ENCODE assay signal across 18 cellular contexts in the genomic region with DNA sequence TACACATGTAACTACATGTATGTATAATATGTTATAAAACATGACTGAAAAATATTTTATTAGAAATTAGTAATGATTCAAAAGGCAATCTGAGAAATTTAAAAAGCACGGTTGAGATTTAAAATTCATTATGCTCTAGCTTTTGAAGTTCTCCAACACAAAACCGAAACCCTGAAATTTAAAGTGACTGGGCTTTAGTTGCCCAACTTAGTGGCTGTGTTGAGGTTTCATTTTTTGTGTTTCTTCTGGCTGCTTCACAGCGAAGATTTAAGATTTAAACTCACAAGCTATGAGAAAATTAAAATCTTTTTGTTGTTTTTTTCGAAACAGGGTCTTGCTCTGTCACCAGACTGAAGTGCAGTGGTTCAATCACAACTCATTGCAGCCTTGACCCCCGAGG.
DNase-seq lines count a peak whose midpoint lies in the region; ATAC-seq and TF ChIP-seq lines count a peak whose summit lies in the region.
"Had no signal": no experiment of that assay in that cellular context is flagged by ENCODE, and none has a peak within 500 bp of the region (broad histone marks: within the 10 kb centered on the region; RNA-seq: fewer than 3 reads in every experiment).

No MANE protein-coding gene starts in this region.

- no peaks in the 10 kb centered on the region for H3K36me3 Mint-ChIP-seq in HFFc6 (ENCODE audit: low read depth)
- H3K36me3 Mint-ChIP-seq: CD4-positive, CD25-positive, alpha-beta regulatory T cell; CD8-positive, alpha-beta memory T cell had no signal

- intact Hi-C loops in right lobe of liver (cut with DNase I), result no loop called here

- no peak overlapping the region for H3K9ac ChIP-seq in OCI-LY1 (ENCODE audit: low read length)

- H3K36me3 ChIP-seq in OCI-LY1 (ENCODE audit: insufficient read depth, low read length), result no peaks in the 10 kb centered on the region
- H3K36me3 ChIP-seq in right lobe of liver, result no peaks in the 10 kb centered on the region
- H3K36me3 ChIP-seq: HAP-1 had no signal

- H3K4me1 Mint-ChIP-seq in HFFc6 (ENCODE audit: low read depth), result peaks cover 5% of the 10 kb centered on the region; the same call in 1 of the 2 replicates
- H3K4me1 Mint-ChIP-seq: B cell; CD4-positive, CD25-positive, alpha-beta regulatory T cell; CD8-positive, alpha-beta memory T cell had no signal

- peak overlapping the region; percentile 46; the same call in 1 of the 2 replicates for H3K4me3 Mint-ChIP-seq in HFFc6
- H3K4me3 Mint-ChIP-seq: B cell; CD4-positive, CD25-positive, alpha-beta regulatory T cell; CD8-positive, alpha-beta memory T cell had no signal

- H3K27me3 ChIP-seq in OCI-LY1 (ENCODE audit: insufficient read depth, low read length) (no peaks in the 10 kb centered on the region), right lobe of liver (no peaks in the 10 kb centered on the region)

- H3K27ac Mint-ChIP-seq in HFFc6, result no peak overlapping the region
- H3K27ac Mint-ChIP-seq: B cell; CD4-positive, CD25-positive, alpha-beta regulatory T cell; CD8-positive, alpha-beta memory T cell had no signal

- H2AFZ ChIP-seq in OCI-LY1 (ENCODE audit: low read length), result peak overlapping the region; percentile 97; the same call in 1 of the 2 replicates

- H3K4me3 ChIP-seq in OCI-LY1 (ENCODE audit: low read depth, low read length, poor library complexity, severe bottlenecking) (no peak overlapping the region), right lobe of liver (peak overlapping the region; percentile 5 to 22 (median 12))
- H3K4me3 ChIP-seq: HAP-1, K562 had no signal

- no peak for TF ChIP-seq POLR2A in right lobe of liver (IDR thresholded peaks at IDR 0.05)

- 33% methylated on average over 5 of the region's 5 CpGs for WGBS in right lobe of liver (ENCODE audit: insufficient coverage, low coverage, low lambda C conversion rate, missing lambda C conversion rate)

- H3K9me2 ChIP-seq in OCI-LY1 (ENCODE audit: low read depth, low read length), result no peaks in the 10 kb centered on the region

- no peak overlapping the region for H3K4me2 ChIP-seq in OCI-LY1 (ENCODE audit: low read length)

- no peaks in the 10 kb centered on the region for H4K20me1 ChIP-seq in OCI-LY1 (ENCODE audit: insufficient read depth, low read length)

- H3K27ac ChIP-seq in OCI-LY1 (ENCODE audit: low read depth, low read length, poor library complexity, severe bottlenecking) (no peak overlapping the region), right lobe of liver (peak overlapping the region; percentile 44 to 67 (median 60))
- H3K27ac ChIP-seq: HL-60 had no signal

- peak; percentile 52 to 59 (median 54) for ATAC-seq in right lobe of liver
- ATAC-seq: K562 had no signal

- no peaks in the 10 kb centered on the region; the same call in 1 of the 2 replicates for H3F3A ChIP-seq in OCI-LY1 (ENCODE audit: insufficient read depth, low read length)

- H3K9me3 ChIP-seq in OCI-LY1 (ENCODE audit: low read length) (0 out of 2 replicates have a peak, but pooled peaks cover 3% of the 10 kb centered on the region), right lobe of liver (no peaks in the 10 kb centered on the region)

- H3K9me3 Mint-ChIP-seq in HFFc6, result peaks cover 15% of the 10 kb centered on the region

- H3K4me1 ChIP-seq in OCI-LY1 (ENCODE audit: insufficient read depth, low read length, severe bottlenecking) (no peaks in the 10 kb centered on the region), right lobe of liver (no peaks in the 10 kb centered on the region)
- H3K4me1 ChIP-seq: HAP-1 had no signal

- DNase-seq in ELR (ENCODE audit: low read depth) (peak; percentile 15), HFFc6 (no peak), right lobe of liver (no peak), NCI-H2029 (lab: John Stamatoyannopoulos, UW) (no peak), NCI-H69 (lab: John Stamatoyannopoulos, UW) (no peak)
- DNase-seq: C1 segment of cervical spinal cord; CD4-positive, CD25-positive, alpha-beta regulatory T cell; CD8-positive, alpha-beta memory T cell; COR-L47; DMS 273 treated with DMSO at 0.1 percent for 48 hours; DMS79; GF-D8; IMR-90 had no signal

- H3K79me2 ChIP-seq in OCI-LY1 (ENCODE audit: insufficient read depth, low read length), result no peaks in the 10 kb centered on the region

- H3K27me3 Mint-ChIP-seq in HFFc6 (ENCODE audit: insufficient read depth), result no peaks in the 10 kb centered on the region
- H3K27me3 Mint-ChIP-seq: B cell; CD4-positive, CD25-positive, alpha-beta regulatory T cell; CD8-positive, alpha-beta memory T cell had no signal

- TF ChIP-seq CTCF in HFFc6 (IDR thresholded peaks at IDR 0.05) (no peak), OCI-LY1 (IDR thresholded peaks at IDR 0.05; ENCODE audit: low read length) (no peak), right lobe of liver (IDR thresholded peaks at IDR 0.05) (no peak)
